13 cellular contexts compared by ENCODE assay signal in genomic region chr17:42274273-42274542, GRCh38. TPM values are rescaled to one million over a fixed set of nuclear protein-coding genes. Genes with fewer than 3 reads are reported as not detected.
DNase-seq lines count a peak whose midpoint lies in the region; ATAC-seq and TF ChIP-seq lines count a peak whose summit lies in the region.
"Had no signal": no experiment of that assay in that cellular context is flagged by ENCODE, and none has a peak within 500 bp of the region (broad histone marks: within the 10 kb centered on the region; RNA-seq: fewer than 3 reads in every experiment).

No MANE protein-coding gene starts in this region.

- H3K9ac ChIP-seq in iPS-20b (ENCODE audit: low read depth, low read length), result peak overlapping the region; percentile 90; the same call in 1 of the 2 replicates

- H3K36me3 ChIP-seq in iPS-20b (ENCODE audit: insufficient read depth, low read depth, low read length) (no peaks in the 10 kb centered on the region), suprapubic skin (no peaks in the 10 kb centered on the region)

- ATAC-seq in activated B cell treated with CpG ODN at 0.5 μM for 24 hours (ENCODE audit: low read depth), result no peak
- no peak for ATAC-seq in stimulated activated naive CD8-positive, alpha-beta T cell treated with anti-CD3 and anti-CD28 coated beads, Interleukin-15, amount 100 ng/mL, for 72 hours
- no peak for ATAC-seq in HG03432 (IDR thresholded peaks at IDR 0.05; ENCODE audit: unreplicated experiment)

- peaks cover 43% of the 10 kb centered on the region for H3K36me3 Mint-ChIP-seq in activated CD4-positive, alpha-beta T cell treated with anti-CD3 and anti-CD28 coated beads, Interleukin-2, amount 10 ng/mL, durations not matched to agents 24 days and 14 days (ENCODE audit: low read depth)
- peaks cover 4% of the 10 kb centered on the region for H3K36me3 Mint-ChIP-seq in activated B cell treated with CpG ODN at 0.5 μM for 24 hours (ENCODE audit: low read depth)

- peak overlapping the region; percentile 95 for H3K27ac Mint-ChIP-seq in activated CD4-positive, alpha-beta T cell treated with anti-CD3 and anti-CD28 coated beads, Interleukin-2, amount 10 ng/mL, durations not matched to agents 24 days and 14 days
- no peak overlapping the region for H3K27ac Mint-ChIP-seq in activated B cell treated with CpG ODN at 0.5 μM for 24 hours
- H3K27ac Mint-ChIP-seq in stimulated activated naive CD8-positive, alpha-beta T cell treated with anti-CD3 and anti-CD28 coated beads, Interleukin-15, amount 100 ng/mL, for 72 hours, result peak overlapping the region; percentile 45 to 95

- POLR2A ChIA-PET in activated B cell treated with CpG ODN at 0.5 μM for 24 hours (lab: Charles Lee), result interaction anchor here (0.6 to 4.2 kb wide), 6 partner anchors 14 to 257 kb away, joined by 3 to 45 read pairs (median 8); partner anchors contain the start of genes DNAJC7, STAT3 and STAT5A

- intact Hi-C loops in activated CD4-positive, alpha-beta T cell treated with anti-CD3 and anti-CD28 coated beads, Interleukin-2, amount 10 ng/mL, durations not matched to agents 24 days and 14 days (cut with micrococcal nuclease), result loop anchor here (2.0 kb wide), 2 partner anchors 25 to 51 kb away; no protein-coding TSS in a partner anchor
- intact Hi-C loops in activated B cell treated with CpG ODN at 0.5 μM for 24 hours (cut with micrococcal nuclease), result no loop called here

- H3K27me3 ChIP-seq in iPS-20b (ENCODE audit: insufficient read depth, low read length) (peaks cover 9% of the 10 kb centered on the region; the same call in 1 of the 2 replicates), suprapubic skin (no peaks in the 10 kb centered on the region)

- TF ChIP-seq POLR2A in suprapubic skin (IDR thresholded peaks at IDR 0.05), result no peak

- no peak for TF ChIP-seq EP300 in suprapubic skin (IDR thresholded peaks at IDR 0.05)

- CTCF ChIA-PET in activated B cell treated with CpG ODN at 0.5 μM for 24 hours (lab: Charles Lee), result no interaction called here

- DNase-seq in activated CD4-positive, alpha-beta T cell treated with anti-CD3 and anti-CD28 coated beads, Interleukin-2, amount 10 ng/mL, durations not matched to agents 24 days and 14 days, result no peak
- DNase-seq in activated CD4-positive, alpha-beta T cell treated with anti-CD3 and anti-CD28 coated beads, Interleukin-2, amount 50 U/mL, for 4 hours, result no peak
- DNase-seq in activated B cell treated with CpG ODN at 0.5 μM for 24 hours (no peak), amygdala (lab: John Stamatoyannopoulos, UW) (no peak), suprapubic skin (ENCODE audit: low spot score in 2 of 2) (no peak)
- DNase-seq in stimulated activated naive CD8-positive, alpha-beta T cell treated with anti-CD3 and anti-CD28 coated beads, Interleukin-15, amount 100 ng/mL, for 72 hours, result no peak
- DNase-seq: dermis blood vessel endothelial cell, GDM1, mesendoderm, NCI-H1048, NCI-H774 had no signal

- H3K4me1 ChIP-seq in iPS-20b (ENCODE audit: insufficient read depth, low read length) (peaks cover 38% of the 10 kb centered on the region), suprapubic skin (peaks cover 33% of the 10 kb centered on the region)

- peak overlapping the region; percentile 98 for H3K4me3 Mint-ChIP-seq in activated CD4-positive, alpha-beta T cell treated with anti-CD3 and anti-CD28 coated beads, Interleukin-2, amount 10 ng/mL, durations not matched to agents 24 days and 14 days
- H3K4me3 Mint-ChIP-seq in activated B cell treated with CpG ODN at 0.5 μM for 24 hours, result peak overlapping the region; percentile 92
- H3K4me3 Mint-ChIP-seq in stimulated activated naive CD8-positive, alpha-beta T cell treated with anti-CD3 and anti-CD28 coated beads, Interleukin-15, amount 100 ng/mL, for 72 hours, result peak overlapping the region; percentile 86 to 99

- H3K27ac ChIP-seq in iPS-20b (ENCODE audit: low read length) (no peak overlapping the region), suprapubic skin (no peak overlapping the region)

- peaks cover 63% of the 10 kb centered on the region for H3K4me1 Mint-ChIP-seq in activated CD4-positive, alpha-beta T cell treated with anti-CD3 and anti-CD28 coated beads, Interleukin-2, amount 10 ng/mL, durations not matched to agents 24 days and 14 days
- peaks cover 66% of the 10 kb centered on the region for H3K4me1 Mint-ChIP-seq in activated B cell treated with CpG ODN at 0.5 μM for 24 hours
- peaks cover 71% of the 10 kb centered on the region for H3K4me1 Mint-ChIP-seq in stimulated activated naive CD8-positive, alpha-beta T cell treated with anti-CD3 and anti-CD28 coated beads, Interleukin-15, amount 100 ng/mL, for 72 hours

- WGBS in suprapubic skin, result 90% methylated on average over 3 of the region's 3 CpGs

- no peaks in the 10 kb centered on the region for H3K27me3 Mint-ChIP-seq in activated CD4-positive, alpha-beta T cell treated with anti-CD3 and anti-CD28 coated beads, Interleukin-2, amount 10 ng/mL, durations not matched to agents 24 days and 14 days
- H3K27me3 Mint-ChIP-seq in activated B cell treated with CpG ODN at 0.5 μM for 24 hours, result no peaks in the 10 kb centered on the region
- H3K27me3 Mint-ChIP-seq in stimulated activated naive CD8-positive, alpha-beta T cell treated with anti-CD3 and anti-CD28 coated beads, Interleukin-15, amount 100 ng/mL, for 72 hours, result no peaks in the 10 kb centered on the region

- TF ChIP-seq CTCF in activated B cell treated with CpG ODN at 0.5 μM for 24 hours (IDR thresholded peaks at IDR 0.05) (no peak), suprapubic skin (IDR thresholded peaks at IDR 0.05) (no peak)

- peak overlapping the region; percentile 82 for H3K4me3 ChIP-seq in iPS-20b (ENCODE audit: low read length)
- no peak overlapping the region for H3K4me3 ChIP-seq in suprapubic skin

- H3K9me3 ChIP-seq in iPS-20b (ENCODE audit: insufficient read depth, low read depth, low read length), result no peaks in the 10 kb centered on the region
- H3K9me3 ChIP-seq in suprapubic skin, result no peaks in the 10 kb centered on the region

- H3K9me3 Mint-ChIP-seq in activated CD4-positive, alpha-beta T cell treated with anti-CD3 and anti-CD28 coated beads, Interleukin-2, amount 10 ng/mL, durations not matched to agents 24 days and 14 days, result no peaks in the 10 kb centered on the region
- no peaks in the 10 kb centered on the region for H3K9me3 Mint-ChIP-seq in activated B cell treated with CpG ODN at 0.5 μM for 24 hours
- no peaks in the 10 kb centered on the region for H3K9me3 Mint-ChIP-seq in stimulated activated naive CD8-positive, alpha-beta T cell treated with anti-CD3 and anti-CD28 coated beads, Interleukin-15, amount 100 ng/mL, for 72 hours

RNA-seq across cellular contexts. Expression of gene STAT5B, which starts 2.0 kb away (rescaled TPM):
- 184 and 189 TPM in 2 replicates for total RNA-seq in activated CD4-positive, alpha-beta T cell treated with anti-CD3 and anti-CD28 coated beads, Interleukin-2, amount 10 ng/mL, durations not matched to agents 24 days and 14 days
- 80.3 and 82.6 TPM in 2 replicates for total RNA-seq in activated B cell treated with CpG ODN at 0.5 μM for 24 hours
- total RNA-seq in suprapubic skin, result 100 to 1,000 TPM in 1 of 4 donors, 10 to 100 TPM in 3; 52.7 to 105 (median 57.6) TPM

RNA-seq across cellular contexts. Expression of gene STAT5A, which starts 14.1 kb away (rescaled TPM):
- total RNA-seq in activated CD4-positive, alpha-beta T cell treated with anti-CD3 and anti-CD28 coated beads, Interleukin-2, amount 10 ng/mL, durations not matched to agents 24 days and 14 days, result 346 and 348 TPM in 2 replicates
- total RNA-seq in activated B cell treated with CpG ODN at 0.5 μM for 24 hours (136 and 140 TPM in 2 replicates), suprapubic skin (10 to 100 TPM; 32.1 to 56.0 (median 45.6) TPM)
